Comparison of ENCODE assay signal across 18 cellular contexts in the genomic region with DNA sequence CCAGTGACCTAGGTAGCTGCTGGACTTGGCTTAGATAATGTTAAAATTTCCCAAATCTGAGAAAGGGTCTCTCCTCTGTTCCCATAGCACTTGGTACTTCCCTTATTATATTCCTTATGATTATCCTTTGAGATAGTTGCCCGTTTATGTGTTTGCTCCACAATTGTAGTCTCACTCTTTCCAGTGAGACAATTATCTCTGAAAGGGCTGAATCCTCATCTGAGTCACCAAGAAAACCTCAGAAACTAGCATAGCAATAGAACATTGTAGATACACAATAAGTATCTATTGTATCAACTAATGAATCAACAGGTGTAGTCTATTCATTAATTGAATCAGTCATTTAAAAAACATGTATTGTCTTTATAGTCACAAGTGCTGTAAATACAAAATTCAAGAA.
DNase-seq lines count a peak whose midpoint lies in the region; ATAC-seq and TF ChIP-seq lines count a peak whose summit lies in the region.
"Had no signal": no experiment of that assay in that cellular context is flagged by ENCODE, and none has a peak within 500 bp of the region (broad histone marks: within the 10 kb centered on the region; RNA-seq: fewer than 3 reads in every experiment).

No MANE protein-coding gene starts in this region.

- no peaks in the 10 kb centered on the region for H4K20me1 ChIP-seq in GM23248 (ENCODE audit: insufficient read depth)
- no peaks in the 10 kb centered on the region for H4K20me1 ChIP-seq in PC-3 (ENCODE audit: low read length)
- no peaks in the 10 kb centered on the region for H4K20me1 ChIP-seq in osteoblast (ENCODE audit: insufficient read depth, low read length)
- H4K20me1 ChIP-seq: BLaER1 had no signal

- 49 to 52% methylated on average over 1 of the region's 1 CpG for WGBS in GM23248 (ENCODE audit: low coverage in 1 of 2, low lambda C conversion rate in 2 of 2, missing lambda C conversion rate in 2 of 2), 2 experiments

- peak; percentile 66 for DNase-seq in GM23248
- peak; percentile 37 for DNase-seq in PC-3
- DNase-seq in epithelial cell of esophagus (ENCODE audit: low read depth): peak; percentile 27
- peak; percentile 37 for DNase-seq in osteoblast (ENCODE audit: insufficient read length, low spot score, missing footprints)
- no peak for DNase-seq in coronary artery (ENCODE audit: low spot score)
- no peak for DNase-seq in activated CD8-positive, alpha-beta T cell treated with anti-CD3 and anti-CD28 coated beads, Interleukin-2, amount 10 ng/mL, durations not matched to agents 7 days and 5 days
- DNase-seq: Caco-2; CD4-positive, CD25-positive, alpha-beta regulatory T cell; CD8-positive, alpha-beta T cell; DMS153; DND-41; H7; HCEC 1CT had no signal

- H3K9ac ChIP-seq in GM23248 (no peak overlapping the region), PC-3 (ENCODE audit: low read length) (no peak overlapping the region)
- H3K9ac ChIP-seq: BLaER1 had no signal

- H3K27me3 ChIP-seq in GM23248 (replicated peaks; ENCODE audit: insufficient read depth) (no peaks in the 10 kb centered on the region), PC-3 (ENCODE audit: low read length) (no peaks in the 10 kb centered on the region), osteoblast (ENCODE audit: insufficient read depth, low read length) (peaks cover 7% of the 10 kb centered on the region)
- H3K27me3 ChIP-seq: BLaER1 had no signal

- H3K27me3 Mint-ChIP-seq in activated CD8-positive, alpha-beta T cell treated with anti-CD3 and anti-CD28 coated beads, Interleukin-2, amount 10 ng/mL, durations not matched to agents 7 days and 5 days (ENCODE audit: low read depth): peaks cover 9% of the 10 kb centered on the region

- H3K9me3 ChIP-seq in GM23248 (ENCODE audit: low read depth) (no peaks in the 10 kb centered on the region), PC-3 (ENCODE audit: low read length) (no peaks in the 10 kb centered on the region), osteoblast (ENCODE audit: low read depth, low read length) (no peaks in the 10 kb centered on the region)
- H3K9me3 ChIP-seq: BLaER1, Caco-2 had no signal

- H3K4me2 ChIP-seq in GM23248 (ENCODE audit: unreplicated experiment) (no peak overlapping the region), PC-3 (ENCODE audit: low read length) (no peak overlapping the region), osteoblast (ENCODE audit: insufficient read depth, low read length) (no peak overlapping the region)
- H3K4me2 ChIP-seq: BLaER1 had no signal

- intact Hi-C loops in PC-3 (cut with micrococcal nuclease): no loop called here

- H3K27ac ChIP-seq in GM23248: no peak overlapping the region
- no peak overlapping the region for H3K27ac ChIP-seq in PC-3 (ENCODE audit: low read length)
- no peak overlapping the region for H3K27ac ChIP-seq in osteoblast (ENCODE audit: low read depth, low read length)
- H3K27ac ChIP-seq in coronary artery: no peak overlapping the region
- H3K27ac ChIP-seq: BLaER1, C4-2B had no signal

- no peak overlapping the region for H3K4me3 ChIP-seq in GM23248
- no peak overlapping the region for H3K4me3 ChIP-seq in PC-3 (ENCODE audit: low read length)
- H3K4me3 ChIP-seq in epithelial cell of esophagus (ENCODE audit: low read length): no peak overlapping the region
- H3K4me3 ChIP-seq in osteoblast (ENCODE audit: insufficient read depth, low read length): no peak overlapping the region
- H3K4me3 ChIP-seq in coronary artery: no peak overlapping the region
- H3K4me3 ChIP-seq: BLaER1 had no signal

- no peaks in the 10 kb centered on the region for H3K4me1 ChIP-seq in GM23248 (ENCODE audit: insufficient read depth)
- peaks cover 13% of the 10 kb centered on the region for H3K4me1 ChIP-seq in PC-3 (ENCODE audit: insufficient read depth, low read length)
- no peaks in the 10 kb centered on the region for H3K4me1 ChIP-seq in osteoblast (ENCODE audit: insufficient read depth, low read length)
- H3K4me1 ChIP-seq: Caco-2 had no signal

- H3F3A ChIP-seq in GM23248 (ENCODE audit: insufficient read depth) (no peaks in the 10 kb centered on the region), PC-3 (ENCODE audit: low read length, unreplicated experiment) (no peaks in the 10 kb centered on the region)

- ATAC-seq in PC-3: no peak
- no peak for ATAC-seq in GM21390 (IDR thresholded peaks at IDR 0.05; ENCODE audit: unreplicated experiment)
- no peak for ATAC-seq in GM18870 (IDR thresholded peaks at IDR 0.05; ENCODE audit: unreplicated experiment)
- no peak for ATAC-seq in activated CD8-positive, alpha-beta T cell treated with anti-CD3 and anti-CD28 coated beads, Interleukin-2, amount 10 ng/mL, durations not matched to agents 7 days and 5 days
- ATAC-seq: CD8-positive, alpha-beta T cell had no signal

- in situ Hi-C loops in GM23248 (cut with MboI): no loop called here

- POLR2A ChIA-PET in PC-3 (lab: Charles Lee; ENCODE audit: unreplicated experiment): no interaction called here
- POLR2A ChIA-PET in activated CD8-positive, alpha-beta T cell treated with anti-CD3 and anti-CD28 coated beads, Interleukin-2, amount 10 ng/mL, durations not matched to agents 7 days and 5 days (lab: Charles Lee): no interaction called here

- peaks cover 3% of the 10 kb centered on the region for H3K4me1 Mint-ChIP-seq in activated CD8-positive, alpha-beta T cell treated with anti-CD3 and anti-CD28 coated beads, Interleukin-2, amount 10 ng/mL, durations not matched to agents 7 days and 5 days (ENCODE audit: low read depth)
- H3K4me1 Mint-ChIP-seq: B cell had no signal

- H2AFZ ChIP-seq in GM23248 (no peak overlapping the region), PC-3 (ENCODE audit: low read length) (no peak overlapping the region), osteoblast (ENCODE audit: low read length) (no peak overlapping the region)

- H3K27ac Mint-ChIP-seq in activated CD8-positive, alpha-beta T cell treated with anti-CD3 and anti-CD28 coated beads, Interleukin-2, amount 10 ng/mL, durations not matched to agents 7 days and 5 days: no peak overlapping the region
- H3K27ac Mint-ChIP-seq: B cell; CD4-positive, CD25-positive, alpha-beta regulatory T cell; CD8-positive, alpha-beta T cell had no signal

- H3K9me2 ChIP-seq in GM23248 (ENCODE audit: insufficient read depth): no peaks in the 10 kb centered on the region
- 0 out of 2 replicates have a peak, but pooled peaks cover 4% of the 10 kb centered on the region for H3K9me2 ChIP-seq in PC-3 (replicated peaks; ENCODE audit: low read length)

- TF ChIP-seq CTCF in PC-3 (conservative IDR thresholded peaks at IDR 0.05; ENCODE audit: low read depth, low read length): no peak
- TF ChIP-seq CTCF in epithelial cell of esophagus (IDR thresholded peaks at IDR 0.05; ENCODE audit: insufficient read depth, low read depth, low read length, missing control alignments): no peak
- no peak for TF ChIP-seq CTCF in osteoblast (IDR thresholded peaks at IDR 0.05; ENCODE audit: extremely low read depth, low read depth, low read length)
- no peak for TF ChIP-seq CTCF in coronary artery (IDR thresholded peaks at IDR 0.05)

- H3K4me3 Mint-ChIP-seq in activated CD8-positive, alpha-beta T cell treated with anti-CD3 and anti-CD28 coated beads, Interleukin-2, amount 10 ng/mL, durations not matched to agents 7 days and 5 days: no peak overlapping the region
- H3K4me3 Mint-ChIP-seq: B cell; CD4-positive, CD25-positive, alpha-beta regulatory T cell; CD8-positive, alpha-beta T cell had no signal

- H3K79me2 ChIP-seq in GM23248 (ENCODE audit: insufficient read depth): no peaks in the 10 kb centered on the region
- H3K79me2 ChIP-seq in PC-3 (ENCODE audit: low read length): no peaks in the 10 kb centered on the region
- H3K79me2 ChIP-seq in osteoblast (ENCODE audit: insufficient read depth, low read length): no peaks in the 10 kb centered on the region

- no peaks in the 10 kb centered on the region for H3K36me3 Mint-ChIP-seq in activated CD8-positive, alpha-beta T cell treated with anti-CD3 and anti-CD28 coated beads, Interleukin-2, amount 10 ng/mL, durations not matched to agents 7 days and 5 days (ENCODE audit: low read depth)
- H3K36me3 Mint-ChIP-seq: CD4-positive, CD25-positive, alpha-beta regulatory T cell; CD8-positive, alpha-beta T cell had no signal

- H3K36me3 ChIP-seq in GM23248 (ENCODE audit: low read depth) (no peaks in the 10 kb centered on the region), PC-3 (ENCODE audit: low read depth, low read length) (no peaks in the 10 kb centered on the region), osteoblast (ENCODE audit: insufficient read depth, low read length) (no peaks in the 10 kb centered on the region)
- H3K36me3 ChIP-seq: BLaER1 had no signal

- no TSS peak for BruUV-seq in PC-3 (replicated peaks; lab: Mats Ljungman, UMichigan)

- no peaks in the 10 kb centered on the region for H3K9me3 Mint-ChIP-seq in activated CD8-positive, alpha-beta T cell treated with anti-CD3 and anti-CD28 coated beads, Interleukin-2, amount 10 ng/mL, durations not matched to agents 7 days and 5 days (ENCODE audit: insufficient read depth)
- H3K9me3 Mint-ChIP-seq: CD8-positive, alpha-beta T cell had no signal

- CTCF ChIA-PET in PC-3 (lab: Charles Lee): no interaction called here
- CTCF ChIA-PET in activated CD8-positive, alpha-beta T cell treated with anti-CD3 and anti-CD28 coated beads, Interleukin-2, amount 10 ng/mL, durations not matched to agents 7 days and 5 days (lab: Charles Lee): no interaction called here

Comparison
In these comparisons a context has a peak if more than half of its experiments do, and no peak if none do; other contexts are left out.
1. DNase-seq: peak in GM23248 (single experiment), PC-3 (single experiment), epithelial cell of esophagus (single experiment) and osteoblast (single experiment); none in coronary artery (single experiment) and activated CD8-positive, alpha-beta T cell treated with anti-CD3 and anti-CD28 coated beads, Interleukin-2, amount 10 ng/mL, durations not matched to agents 7 days and 5 days (single experiment).